Comparison of ENCODE assay signal across 1 cellular context in the genomic region with DNA sequence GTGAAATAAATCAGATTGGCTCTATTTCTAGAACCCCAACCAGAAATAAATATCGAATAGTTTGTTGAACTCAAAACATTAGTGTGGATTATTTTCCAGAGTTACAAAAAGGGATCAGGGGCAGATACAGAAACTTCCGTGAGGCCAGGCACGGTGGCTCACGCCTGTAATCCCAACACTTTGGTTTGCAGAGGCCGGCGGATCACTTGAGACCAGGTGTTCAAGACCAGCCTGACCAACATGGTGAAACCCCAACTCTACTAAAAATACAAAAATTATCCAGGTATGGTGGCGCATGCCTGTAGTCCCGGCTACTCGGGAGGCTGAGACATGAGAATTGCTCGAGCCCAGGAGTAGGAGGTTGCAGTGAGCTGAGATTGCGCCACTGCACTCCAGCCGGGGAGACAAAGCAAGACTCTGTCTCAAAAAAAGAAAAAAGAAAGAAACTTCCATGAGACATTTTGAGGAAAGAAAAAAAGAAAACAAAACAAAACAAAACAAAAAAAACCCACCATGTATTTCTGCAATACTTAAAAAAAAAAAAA.
TF ChIP-seq lines count a peak whose summit lies in the region.

No MANE protein-coding gene starts in this region.

TF ChIP-seq in HCT116, 20 proteins besides CTCF, POLR2A, EP300 and RAD21 (continued from another document):
- TF ChIP-seq YY1 (IDR thresholded peaks at IDR 0.05; ENCODE audit: extremely low read depth, insufficient replicate concordance, low read depth, low read length), result no peak
- no peak for TF ChIP-seq EZH2phosphoT487 (IDR thresholded peaks at IDR 0.05; ENCODE audit: borderline replicate concordance)
- TF ChIP-seq, protein P1, sequence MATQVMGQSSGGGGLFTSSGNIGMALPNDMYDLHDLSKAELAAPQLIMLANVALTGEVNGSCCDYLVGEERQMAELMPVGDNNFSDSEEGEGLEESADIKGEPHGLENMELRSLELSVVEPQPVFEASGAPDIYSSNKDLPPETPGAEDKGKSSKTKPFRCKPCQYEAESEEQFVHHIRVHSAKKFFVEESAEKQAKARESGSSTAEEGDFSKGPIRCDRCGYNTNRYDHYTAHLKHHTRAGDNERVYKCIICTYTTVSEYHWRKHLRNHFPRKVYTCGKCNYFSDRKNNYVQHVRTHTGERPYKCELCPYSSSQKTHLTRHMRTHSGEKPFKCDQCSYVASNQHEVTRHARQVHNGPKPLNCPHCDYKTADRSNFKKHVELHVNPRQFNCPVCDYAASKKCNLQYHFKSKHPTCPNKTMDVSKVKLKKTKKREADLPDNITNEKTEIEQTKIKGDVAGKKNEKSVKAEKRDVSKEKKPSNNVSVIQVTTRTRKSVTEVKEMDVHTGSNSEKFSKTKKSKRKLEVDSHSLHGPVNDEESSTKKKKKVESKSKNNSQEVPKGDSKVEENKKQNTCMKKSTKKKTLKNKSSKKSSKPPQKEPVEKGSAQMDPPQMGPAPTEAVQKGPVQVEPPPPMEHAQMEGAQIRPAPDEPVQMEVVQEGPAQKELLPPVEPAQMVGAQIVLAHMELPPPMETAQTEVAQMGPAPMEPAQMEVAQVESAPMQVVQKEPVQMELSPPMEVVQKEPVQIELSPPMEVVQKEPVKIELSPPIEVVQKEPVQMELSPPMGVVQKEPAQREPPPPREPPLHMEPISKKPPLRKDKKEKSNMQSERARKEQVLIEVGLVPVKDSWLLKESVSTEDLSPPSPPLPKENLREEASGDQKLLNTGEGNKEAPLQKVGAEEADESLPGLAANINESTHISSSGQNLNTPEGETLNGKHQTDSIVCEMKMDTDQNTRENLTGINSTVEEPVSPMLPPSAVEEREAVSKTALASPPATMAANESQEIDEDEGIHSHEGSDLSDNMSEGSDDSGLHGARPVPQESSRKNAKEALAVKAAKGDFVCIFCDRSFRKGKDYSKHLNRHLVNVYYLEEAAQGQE (IDR thresholded peaks at IDR 0.05; ENCODE audit: low read depth), result no peak
- TF ChIP-seq CBX3 (IDR thresholded peaks at IDR 0.05; ENCODE audit: low read depth), result no peak
